In the genomic region with DNA sequence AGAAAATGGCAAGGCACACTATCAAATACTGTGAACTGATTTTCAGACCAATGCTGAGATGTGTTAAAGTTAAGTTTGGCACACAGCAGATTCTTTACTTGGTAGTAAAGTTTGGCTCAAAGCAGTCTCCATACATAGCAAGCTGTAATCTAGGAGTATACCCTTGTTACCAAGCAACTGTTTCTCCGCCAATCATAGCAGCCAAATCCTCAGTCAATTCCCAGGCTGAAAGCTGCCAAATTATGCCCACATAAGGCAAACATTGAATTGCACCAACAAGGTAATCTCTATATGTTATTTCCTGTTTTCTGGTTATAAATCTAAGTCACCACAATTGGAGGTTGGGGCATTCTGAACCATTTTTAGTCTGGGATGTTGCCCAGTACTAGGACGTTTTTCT, we compare ENCODE assay signal across 29 cellular contexts.
"Had no signal": no experiment of that assay in that cellular context is flagged by ENCODE, and none has a peak within 500 bp of the region (broad histone marks: within the 10 kb centered on the region; RNA-seq: fewer than 3 reads in every experiment).

No MANE protein-coding gene starts in this region.

- DNase-seq: activated CD4-positive, alpha-beta T cell treated with anti-CD3 and anti-CD28 coated beads for 48 hours; activated CD4-positive, alpha-beta T cell treated with anti-CD3 and anti-CD28 coated beads, Interleukin-2, amount 50 U/mL, for 48 hours; activated CD8-positive, alpha-beta memory T cell treated with anti-CD3 and anti-CD28 coated beads for 24 hours; activated effector memory CD4-positive, alpha-beta T cell treated with Interleukin-2 at 50 U/mL for 16 hours; activated naive CD4-positive, alpha-beta T cell treated with Interleukin-2 at 50 U/mL for 16 hours; activated naive CD8-positive, alpha-beta T cell treated with anti-CD3 and anti-CD28 coated beads, Interleukin-2, amount 10 ng/mL, durations not matched to agents 7 days and 5 days; brain microvascular endothelial cell; cortex of kidney; effector memory CD8-positive, alpha-beta T cell; erythroblast; gastrocnemius medialis; immature natural killer cell; kidney glomerular epithelial cell; left lung; lower lobe of right lung; mesenchymal stem cell; natural killer cell; occipital lobe; psoas muscle; sigmoid colon; small intestine; stimulated activated CD4-positive, alpha-beta T cell treated with anti-CD3 and anti-CD28 coated beads, Interleukin-4, amount 100 ng/mL, for 24 hours; stomach; T1000; WERI-Rb-1 had no signal

- FAIRE-seq: astrocyte, small intestine had no signal

- H3K4me3 ChIP-seq: gastrocnemius medialis, hepatocyte, left lung, lower lobe of right lung, neural progenitor cell, psoas muscle, sigmoid colon, stomach, tibial nerve had no signal
